23 cellular contexts compared by ENCODE assay signal in the genomic region with DNA sequence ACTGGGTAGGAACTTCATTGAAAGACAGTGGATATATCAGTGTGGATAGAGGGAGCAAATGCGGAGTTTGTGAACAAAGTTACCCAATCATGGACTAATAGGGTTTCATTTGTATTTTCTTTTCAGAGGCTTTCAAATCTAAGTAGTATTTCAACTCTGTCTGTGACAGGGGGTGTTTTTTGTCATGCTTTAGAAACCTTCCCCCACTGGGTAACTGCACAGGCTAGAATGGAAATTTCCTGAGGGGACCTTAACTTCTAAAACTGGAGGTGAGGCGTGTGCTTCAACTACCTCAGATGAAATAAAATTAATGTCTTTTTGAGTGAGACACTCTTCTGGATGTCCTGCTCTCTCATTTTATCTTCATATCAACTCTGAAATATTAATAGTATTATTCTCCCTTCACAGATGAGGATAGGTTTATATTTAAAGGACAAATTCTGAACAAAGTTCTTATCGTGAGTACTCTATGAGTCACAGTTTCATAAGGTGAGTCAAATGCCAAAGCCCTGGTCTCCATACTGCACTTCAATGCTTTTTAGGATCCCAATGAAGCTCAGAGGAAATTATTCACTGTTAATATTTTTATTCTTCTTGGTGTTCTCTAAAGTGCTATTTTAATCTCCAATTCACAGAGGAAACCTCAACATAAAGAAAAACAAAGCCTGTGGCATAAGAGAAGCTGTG.
"Had no signal": no experiment of that assay in that cellular context is flagged by ENCODE, and none has a peak within 500 bp of the region (broad histone marks: within the 10 kb centered on the region; RNA-seq: fewer than 3 reads in every experiment).

No MANE protein-coding gene starts in this region.

- ATAC-seq: lower lobe of right lung; stimulated activated effector memory CD8-positive, alpha-beta T cell treated with anti-CD3 and anti-CD28 coated beads, Interleukin-12 subunit alpha, Interleukin-12 subunit beta, amount 100 ng/mL, for 72 hours; stimulated activated naive CD8-positive, alpha-beta T cell treated with anti-CD3 and anti-CD28 coated beads, Interleukin-15, Interleukin-2, amounts not matched to agents 100 U/mL and 50 U/mL, for 24 hours had no signal

- DNase-seq: effector memory CD4-positive, alpha-beta T cell; esophagus squamous epithelium; foreskin melanocyte; head of caudate nucleus; left ventricle myocardium inferior; lower lobe of right lung; mesenchymal stem cell; midbrain; naive B cell; occipital lobe; retina; right lobe of liver; stimulated activated CD4-positive, alpha-beta T cell treated with anti-CD3 and anti-CD28 coated beads, Interleukin-4, amount 100 ng/mL, for 1 hour; stimulated activated CD8-positive, alpha-beta memory T cell treated with anti-CD3 and anti-CD28 coated beads, Interleukin-4, amount 100 ng/mL, for 48 hours; stimulated activated naive CD8-positive, alpha-beta T cell treated with anti-CD3 and anti-CD28 coated beads, Interleukin-15, Interleukin-2, amounts not matched to agents 100 U/mL and 50 U/mL, for 24 hours; thyroid gland; upper lobe of left lung; uterus had no signal

- H3K27ac ChIP-seq: esophagus squamous epithelium, hepatocyte, left ventricle myocardium inferior, lower lobe of right lung, parathyroid adenoma, prostate gland, right lobe of liver, suprapubic skin, thyroid gland, upper lobe of left lung, uterus had no signal
